In the genomic region with DNA sequence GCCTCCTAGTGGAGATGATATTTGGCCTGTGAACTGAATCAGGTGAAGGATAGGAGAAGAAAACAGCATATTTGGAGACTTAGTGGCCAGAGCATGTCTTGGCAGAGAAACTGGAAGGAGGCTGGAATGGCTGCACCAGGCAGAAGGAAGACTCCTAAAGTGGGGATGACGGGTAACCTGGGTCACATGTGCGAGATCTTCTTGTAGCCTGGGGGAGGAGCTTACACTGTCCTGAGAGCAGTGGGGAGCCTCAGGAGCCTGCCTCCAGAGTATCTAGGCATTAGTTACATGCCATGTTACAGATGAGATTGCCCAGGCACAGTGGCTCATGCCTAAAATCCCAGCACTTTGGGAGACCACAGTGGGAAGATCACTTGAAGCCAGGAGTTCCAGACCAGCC, we compare ENCODE assay signal across 23 cellular contexts. TPM values are rescaled to one million over a fixed set of nuclear protein-coding genes. Genes with fewer than 3 reads are reported as not detected.
DNase-seq lines count a peak whose midpoint lies in the region; ATAC-seq, FAIRE-seq and TF ChIP-seq lines count a peak whose summit lies in the region.
"Had no signal": no experiment of that assay in that cellular context is flagged by ENCODE, and none has a peak within 500 bp of the region (broad histone marks: within the 10 kb centered on the region; RNA-seq: fewer than 3 reads in every experiment).

No MANE protein-coding gene starts in this region.

- WGBS in H1 (ENCODE audit: extremely low coverage in 1 of 2, insufficient coverage in 1 of 2, insufficient read length in 1 of 2, insufficient replicate concordance in 2 of 2, low coverage in 1 of 2, low lambda C conversion rate in 2 of 2, missing lambda C conversion rate in 1 of 2), 2 experiments: 94% methylated on average over 2 of the region's 2 CpGs; no CpG with 5 or more reads in 1 of the 2 experiments

- no peak overlapping the region for H3K18ac ChIP-seq in H1 (ENCODE audit: extremely low read depth, low read length)

- H3K9me3 ChIP-seq in right atrium auricular region: no peaks in the 10 kb centered on the region
- H3K9me3 ChIP-seq in H1 (ENCODE audit: insufficient read depth in 2 of 2, low read depth in 1 of 2, low read length in 1 of 2): no peaks in the 10 kb centered on the region
- H3K9me3 ChIP-seq: esophagus squamous epithelium, spleen, upper lobe of left lung had no signal

- H3K23me2 ChIP-seq in H1 (ENCODE audit: low read depth, low read length): no peaks in the 10 kb centered on the region

- H2BK120ac ChIP-seq in H1 (replicated peaks; ENCODE audit: low read depth, low read length): no peak overlapping the region

- peaks cover 5% of the 10 kb centered on the region for H3K4me1 Mint-ChIP-seq in T-helper 2 cell treated with Interferon-gamma antibody and Interleukin-4, amounts not matched to agents 5 μg/mL and 100 μg/mL, for 36 hours (ENCODE audit: low read depth)
- peaks cover 29 to 60% of the 10 kb centered on the region in 2 donors for H3K4me1 Mint-ChIP-seq in stimulated activated naive B cell treated with anti-CD40 and anti-IgM and Interleukin-4, amounts not matched to agents 10 μg/mL and 1 μg/mL and 100 μg/mL, for 72 hours

- TF ChIP-seq EP300 in H1 (IDR thresholded peaks at IDR 0.05; ENCODE audit: borderline replicate concordance in 1 of 2, low read depth in 2 of 2, low read length in 2 of 2): no peak

- H3K14ac ChIP-seq in H1 (ENCODE audit: insufficient read length): no peak overlapping the region

- no peaks in the 10 kb centered on the region for H3K27me3 Mint-ChIP-seq in T-helper 2 cell treated with Interferon-gamma antibody and Interleukin-4, amounts not matched to agents 5 μg/mL and 100 μg/mL, for 36 hours (ENCODE audit: low read depth)
- H3K27me3 Mint-ChIP-seq in stimulated activated naive B cell treated with anti-CD40 and anti-IgM and Interleukin-4, amounts not matched to agents 10 μg/mL and 1 μg/mL and 100 μg/mL, for 72 hours: no peaks in the 10 kb centered on the region
- H3K27me3 Mint-ChIP-seq: effector memory CD8-positive, alpha-beta T cell had no signal

- H4K20me1 ChIP-seq in H1 (replicated peaks in 1 of 2; ENCODE audit: control insufficient read depth in 1 of 2, insufficient read depth in 2 of 2, low read length in 2 of 2): peaks cover 4 to 13% of the 10 kb centered on the region in 2 experiments

- H4K5ac ChIP-seq in H1 (ENCODE audit: insufficient read length, low read depth, low read length): no peak overlapping the region

- H3K4me1 ChIP-seq in right atrium auricular region (peaks cover 0 to 46% of the 10 kb centered on the region in 2 donors), H1 (replicated peaks in 1 of 4; ENCODE audit: control insufficient read depth in 3 of 4, insufficient read depth in 4 of 4, low read length in 3 of 4) (no peaks in the 10 kb centered on the region; a peak in 1 of 7 replicates)

- H3K27me3 ChIP-seq in right atrium auricular region (no peaks in the 10 kb centered on the region), H1 (replicated peaks in 1 of 4; ENCODE audit: control insufficient read depth in 3 of 4, extremely low read depth in 1 of 4, insufficient read depth in 3 of 4, low read length in 3 of 4) (no peaks in the 10 kb centered on the region)
- H3K27me3 ChIP-seq: esophagus squamous epithelium, spleen, upper lobe of left lung had no signal

- H3K56ac ChIP-seq in H1 (replicated peaks; ENCODE audit: insufficient read length, low read depth, low read length): no peak overlapping the region

- H3K27ac Mint-ChIP-seq in T-helper 2 cell treated with Interferon-gamma antibody and Interleukin-4, amounts not matched to agents 5 μg/mL and 100 μg/mL, for 36 hours: peak overlapping the region; percentile 1
- peak overlapping the region; percentile 14 for H3K27ac Mint-ChIP-seq in stimulated activated naive B cell treated with anti-CD40 and anti-IgM and Interleukin-4, amounts not matched to agents 10 μg/mL and 1 μg/mL and 100 μg/mL, for 72 hours

- ATAC-seq in left cardiac atrium: no peak
- no peak for ATAC-seq in stimulated activated naive B cell treated with anti-CD40 and anti-IgM and Interleukin-4, amounts not matched to agents 10 μg/mL and 1 μg/mL and 100 μg/mL, for 72 hours (replicated peaks)
- ATAC-seq: effector memory CD8-positive, alpha-beta T cell had no signal

- no peak overlapping the region for H2BK15ac ChIP-seq in H1 (ENCODE audit: low read length)

- POLR2A ChIA-PET in H1 (lab: Charles Lee; ENCODE audit: partially characterized antibody): interaction anchor here (0.9 to 1.9 kb wide), 4 partner anchors 16 to 203 kb away, joined by 4 to 5 read pairs (median 4); no protein-coding TSS in a partner anchor

- H2AK5ac ChIP-seq in H1 (ENCODE audit: low read depth, low read length): no peak overlapping the region

- H4K8ac ChIP-seq in H1 (ENCODE audit: extremely low read depth, insufficient read depth, low read length): no peak overlapping the region

- H3K4me3 Mint-ChIP-seq in T-helper 2 cell treated with Interferon-gamma antibody and Interleukin-4, amounts not matched to agents 5 μg/mL and 100 μg/mL, for 36 hours: no peak overlapping the region
- H3K4me3 Mint-ChIP-seq in stimulated activated naive B cell treated with anti-CD40 and anti-IgM and Interleukin-4, amounts not matched to agents 10 μg/mL and 1 μg/mL and 100 μg/mL, for 72 hours: no peak overlapping the region
- H3K4me3 Mint-ChIP-seq: effector memory CD8-positive, alpha-beta T cell had no signal

- 0 out of 2 replicates have a peak overlapping the region, but pooled peaks have one; percentile 24 for H2BK5ac ChIP-seq in H1 (ENCODE audit: low read depth, low read length)

- TF ChIP-seq CTCF in right atrium auricular region (IDR thresholded peaks at IDR 0.05) (no peak), H1 (IDR thresholded peaks at IDR 0.05; ENCODE audit: control extremely low read depth in 1 of 3, insufficient read depth in 1 of 3, low read depth in 1 of 3, low read length in 3 of 3) (no peak)

- DNase-seq in T-helper 2 cell treated with Interferon-gamma antibody and Interleukin-4, amounts not matched to agents 5 μg/mL and 100 μg/mL, for 36 hours (ENCODE audit: low spot score): no peak
- DNase-seq in T-helper 2 cell (no peak), right atrium auricular region (ENCODE audit: low spot score) (no peak), left cardiac atrium (no peak), H1 (ENCODE audit: low read depth in 1 of 2, low spot score in 2 of 2) (no peak), glomerular visceral epithelial cell (ENCODE audit: extremely low spot score) (no peak), NCI-H146 treated with DMSO at 0.1 percent for 48 hours (lab: John Stamatoyannopoulos, UW; ENCODE audit: unreplicated experiment) (no peak)
- no peak for DNase-seq in stimulated activated naive B cell treated with anti-CD40 and anti-IgM and Interleukin-4, amounts not matched to agents 10 μg/mL and 1 μg/mL and 100 μg/mL, for 72 hours
- DNase-seq: activated CD4-positive, alpha-beta T cell treated with anti-CD3 and anti-CD28 coated beads for 48 hours; activated CD8-positive, alpha-beta memory T cell treated with anti-CD3 and anti-CD28 coated beads, Interleukin-2, amount 50 U/mL, for 4 hours; activated gamma-delta T cell; effector memory CD8-positive, alpha-beta T cell; esophagus squamous epithelium; kidney; mammary epithelial cell; NCI-H187 treated with DMSO at 0.1 percent for 48 hours; NCI-H82; retina; spleen; stimulated activated CD4-positive, alpha-beta T cell treated with anti-CD3 and anti-CD28 coated beads, Interleukin-4, amount 100 ng/mL, for 1 hour; upper lobe of left lung had no signal

- no peak for TF ChIP-seq RAD21 in H1 (IDR thresholded peaks at IDR 0.05 in 1 of 2, conservative IDR thresholded peaks at IDR 0.05 in 1 of 2; ENCODE audit: low read depth in 2 of 2, low read length in 2 of 2)

- H3K36me3 ChIP-seq in right atrium auricular region: peaks cover 78% of the 10 kb centered on the region
- H3K36me3 ChIP-seq in H1 (ENCODE audit: control insufficient read depth in 2 of 4, insufficient read depth in 4 of 4, low read length in 3 of 4): peaks cover 17 to 63% (median 41%) of the 10 kb centered on the region in 4 experiments; a peak in 7 of 8 replicates

- H3K79me1 ChIP-seq in H1 (ENCODE audit: low read depth, low read length): peaks cover 2% of the 10 kb centered on the region; the same call in 1 of the 2 replicates

- no peak for FAIRE-seq in H1 (lab: Jason Lieb, UNC)
- FAIRE-seq: GM12892, kidney had no signal

- H3K9me3 Mint-ChIP-seq in T-helper 2 cell treated with Interferon-gamma antibody and Interleukin-4, amounts not matched to agents 5 μg/mL and 100 μg/mL, for 36 hours: no peaks in the 10 kb centered on the region
- no peaks in the 10 kb centered on the region for H3K9me3 Mint-ChIP-seq in stimulated activated naive B cell treated with anti-CD40 and anti-IgM and Interleukin-4, amounts not matched to agents 10 μg/mL and 1 μg/mL and 100 μg/mL, for 72 hours
- H3K9me3 Mint-ChIP-seq: effector memory CD8-positive, alpha-beta T cell had no signal

- H4K91ac ChIP-seq in H1 (replicated peaks; ENCODE audit: insufficient read length, low read length): no peak overlapping the region

- intact Hi-C loops in left cardiac atrium (cut with DNase I): loop anchor here (5.0 to 10.0 kb wide), 3 partner anchors 48 to 268 kb away; a partner anchor contains a TSS

- no peak overlapping the region for H3K4me2 ChIP-seq in H1 (ENCODE audit: insufficient read depth in 1 of 2, low read depth in 2 of 2, low read length in 2 of 2)

- H3K4me3 ChIP-seq in right atrium auricular region (no peak overlapping the region), H1 (ENCODE audit: extremely low read depth in 1 of 4, insufficient read depth in 2 of 4, low read depth in 3 of 4, low read length in 4 of 4) (no peak overlapping the region)
- H3K4me3 ChIP-seq: esophagus squamous epithelium, spleen, upper lobe of left lung had no signal

- H2AFZ ChIP-seq in H1 (ENCODE audit: low read length): no peak overlapping the region

- no peak overlapping the region for H2BK12ac ChIP-seq in H1 (ENCODE audit: low read depth, low read length)

- H3K4ac ChIP-seq in H1 (replicated peaks; ENCODE audit: insufficient read length, low read depth, low read length): no peak overlapping the region

- no peak overlapping the region for H3K9ac ChIP-seq in H1 (replicated peaks in 1 of 4; ENCODE audit: extremely low read depth in 1 of 4, low read depth in 3 of 4, low read length in 3 of 4)

- H3K23ac ChIP-seq in H1 (ENCODE audit: insufficient read length): no peak overlapping the region

- no peak for TF ChIP-seq POLR2A in H1 (IDR thresholded peaks at IDR 0.05; ENCODE audit: control extremely low read depth in 1 of 2, low read depth in 2 of 2, low read length in 2 of 2)

- H2BK20ac ChIP-seq in H1 (ENCODE audit: low read length): no peak overlapping the region

- CTCF ChIA-PET in H1 (lab: Charles Lee; ENCODE audit: partially characterized antibody): interaction anchor here (0.6 to 11.6 kb wide), 12 partner anchors 9 to 244 kb away, joined by 3 to 97 read pairs (median 4); a partner anchor contains a TSS

- peaks cover 57% of the 10 kb centered on the region for H3K36me3 Mint-ChIP-seq in T-helper 2 cell treated with Interferon-gamma antibody and Interleukin-4, amounts not matched to agents 5 μg/mL and 100 μg/mL, for 36 hours (ENCODE audit: low read depth)
- peaks cover 67 to 78% of the 10 kb centered on the region in 2 donors for H3K36me3 Mint-ChIP-seq in stimulated activated naive B cell treated with anti-CD40 and anti-IgM and Interleukin-4, amounts not matched to agents 10 μg/mL and 1 μg/mL and 100 μg/mL, for 72 hours

- no peaks in the 10 kb centered on the region for H3K79me2 ChIP-seq in H1 (ENCODE audit: control insufficient read depth in 1 of 2, insufficient read depth in 2 of 2, low read length in 2 of 2)

- H3K27ac ChIP-seq in right atrium auricular region (peak overlapping the region; percentile 68 to 76), H1 (ENCODE audit: low read depth, low read length) (no peak overlapping the region)
- H3K27ac ChIP-seq: 22Rv1, esophagus squamous epithelium, upper lobe of left lung had no signal

RNA-seq across cellular contexts. Expression of a gene that starts 49.8 kb away (rescaled TPM):
- total RNA-seq in right atrium auricular region (10 to 100 TPM; 37.5 to 47.6 TPM), left cardiac atrium (10 to 100 TPM; 34.7 to 49.0 TPM)
- total RNA-seq in H1 (2021; fragmentation: NEBNext Ultra II Directional; extraction: Animal tissue kit (Norgen Biotek cat#: 25700)): 55.8 and 59.4 TPM in 2 replicates
- polyA plus RNA-seq in H1 (2011; rRNA removed): 19.2 and 21.9 TPM in 2 replicates
- polyA plus RNA-seq in H1 (2011; cell fraction: cytosol; rRNA removed): 19.5 TPM
- 28.6 TPM for polyA plus RNA-seq in H1 (2011; cell fraction: nucleus; rRNA removed)
- 15.9 to 23.0 TPM (median 22.1 TPM) in 4 replicates for polyA plus RNA-seq in H1 (2012, experiment 1 of 2)
- 19.7 TPM for polyA plus RNA-seq in H1 (2012, experiment 2 of 2)
- polyA plus RNA-seq in H1 (2013, experiment 1 of 2): 14.6 TPM
- 14.5 TPM for polyA plus RNA-seq in H1 (2013, experiment 2 of 2)
- polyA minus RNA-seq in H1 (2011; rRNA and poly(A)+ RNA removed): 42.6 and 49.2 TPM in 2 replicates
- 24.7 TPM for polyA minus RNA-seq in H1 (2011; cell fraction: cytosol; rRNA and poly(A)+ RNA removed)
- polyA minus RNA-seq in H1 (2011; cell fraction: nucleus; rRNA and poly(A)+ RNA removed): 26.6 TPM

RNA-seq across cellular contexts. Expression of a gene that starts 57.3 kb away (rescaled TPM):
- 10 to 100 TPM; 54.6 to 60.9 TPM for total RNA-seq in right atrium auricular region
- 100 to 1,000 TPM in 1 of 2 donors, 10 to 100 TPM in 1; 78.4 to 105 TPM for total RNA-seq in left cardiac atrium
- total RNA-seq in H1 (2021; fragmentation: NEBNext Ultra II Directional; extraction: Animal tissue kit (Norgen Biotek cat#: 25700)): 36.3 and 37.5 TPM in 2 replicates
- 7.1 and 9.1 TPM in 2 replicates for polyA plus RNA-seq in H1 (2011; rRNA removed)
- 17.6 TPM for polyA plus RNA-seq in H1 (2011; cell fraction: cytosol; rRNA removed)
- 3.8 TPM for polyA plus RNA-seq in H1 (2011; cell fraction: nucleus; rRNA removed)
- polyA plus RNA-seq in H1 (2012, experiment 1 of 2): 25.3 to 33.0 TPM (median 26.8 TPM) in 4 replicates
- 11.2 TPM for polyA plus RNA-seq in H1 (2012, experiment 2 of 2)
- 17.0 TPM for polyA plus RNA-seq in H1 (2013, experiment 1 of 2)
- polyA plus RNA-seq in H1 (2013, experiment 2 of 2): 19.3 TPM
- polyA minus RNA-seq in H1 (2011; rRNA and poly(A)+ RNA removed): 20.4 and 39.0 TPM in 2 replicates
- 10.9 TPM for polyA minus RNA-seq in H1 (2011; cell fraction: cytosol; rRNA and poly(A)+ RNA removed)
- polyA minus RNA-seq in H1 (2011; cell fraction: nucleus; rRNA and poly(A)+ RNA removed): 16.4 TPM
